In genomic region chr3:38646062-38646461, GRCh38 we compare ENCODE assay signal across 17 cellular contexts. TPM values are rescaled to one million over a fixed set of nuclear protein-coding genes. Genes with fewer than 3 reads are reported as not detected.
"Had no signal": no experiment of that assay in that cellular context is flagged by ENCODE, and none has a peak within 500 bp of the region (broad histone marks: within the 10 kb centered on the region; RNA-seq: fewer than 3 reads in every experiment).

No MANE protein-coding gene starts in this region.

- DNase-seq: activated effector memory CD4-positive, alpha-beta T cell treated with Interleukin-2 at 50 U/mL for 16 hours; activated naive CD8-positive, alpha-beta T cell treated with anti-CD3 and anti-CD28 coated beads, Interleukin-2, amount 10 ng/mL, durations not matched to agents 7 days and 5 days; amniotic stem cell; cortex of kidney; nephron progenitor cell; stimulated activated CD4-positive, alpha-beta T cell treated with anti-CD3 and anti-CD28 coated beads, Interleukin-4, amount 100 ng/mL, for 1 hour; stimulated activated naive CD4-positive, alpha-beta T cell treated with Interleukin-2 at 50 U/mL for 16 hours had no signal

- ATAC-seq: activated CD4-positive, CD25-positive, alpha-beta regulatory T cell treated with anti-CD3 and anti-CD28 coated beads, Interleukin-2, amount 50 U/mL, for 24 hours; activated T-cell treated with anti-CD3 and anti-CD28 coated beads, Interleukin-2, amount 50 U/mL, for 72 hours had no signal

- H3K9me3 Mint-ChIP-seq: activated CD4-positive, alpha-beta T cell treated with anti-CD3 and anti-CD28 coated beads, Interleukin-2, amount 10 ng/mL, durations not matched to agents 7 days and 5 days; activated naive CD4-positive, alpha-beta T cell treated with anti-CD3 and anti-CD28 coated beads for 36 hours; activated naive CD8-positive, alpha-beta T cell treated with anti-CD3 and anti-CD28 coated beads, Interleukin-2, amount 10 ng/mL, durations not matched to agents 7 days and 5 days; activated T-cell treated with anti-CD3 and anti-CD28 coated beads, Interleukin-2, amount 50 U/mL, for 72 hours; nephron progenitor cell; type B pancreatic cell had no signal

- H3K9me3 ChIP-seq: breast epithelium, thoracic aorta had no signal

- H3K36me3 Mint-ChIP-seq: activated naive CD8-positive, alpha-beta T cell treated with anti-CD3 and anti-CD28 coated beads, Interleukin-2, amount 10 ng/mL, durations not matched to agents 7 days and 5 days; type B pancreatic cell had no signal

- H3K27ac Mint-ChIP-seq: activated CD4-positive, alpha-beta T cell treated with anti-CD3 and anti-CD28 coated beads, Interleukin-2, amount 10 ng/mL, durations not matched to agents 7 days and 5 days; activated naive CD4-positive, alpha-beta T cell treated with anti-CD3 and anti-CD28 coated beads for 36 hours; activated naive CD8-positive, alpha-beta T cell treated with anti-CD3 and anti-CD28 coated beads, Interleukin-2, amount 10 ng/mL, durations not matched to agents 7 days and 5 days; activated T-cell treated with anti-CD3 and anti-CD28 coated beads, Interleukin-2, amount 50 U/mL, for 72 hours; nephron progenitor cell; type B pancreatic cell had no signal

- H3K36me3 ChIP-seq: breast epithelium, thoracic aorta had no signal

- H3K4me1 ChIP-seq: breast epithelium had no signal

- H3K4me3 Mint-ChIP-seq: activated CD4-positive, alpha-beta T cell treated with anti-CD3 and anti-CD28 coated beads, Interleukin-2, amount 10 ng/mL, durations not matched to agents 7 days and 5 days; activated naive CD4-positive, alpha-beta T cell treated with anti-CD3 and anti-CD28 coated beads for 36 hours; activated naive CD8-positive, alpha-beta T cell treated with anti-CD3 and anti-CD28 coated beads, Interleukin-2, amount 10 ng/mL, durations not matched to agents 7 days and 5 days; activated T-cell treated with anti-CD3 and anti-CD28 coated beads, Interleukin-2, amount 50 U/mL, for 72 hours; nephron progenitor cell; type B pancreatic cell had no signal

- H3K27ac ChIP-seq: breast epithelium, epithelial cell of prostate, SK-N-MC, thoracic aorta, VCaP had no signal

- H3K4me3 ChIP-seq: breast epithelium, SK-N-MC, thoracic aorta had no signal

RNA-seq across cellular contexts. Expression of gene SCN5A, which starts 3.4 kb away (rescaled TPM):
- total RNA-seq: activated CD4-positive, alpha-beta T cell treated with anti-CD3 and anti-CD28 coated beads, Interleukin-2, amount 10 ng/mL, durations not matched to agents 7 days and 5 days had no signal
